ENCODE assay signal across 9 cellular contexts in the genomic region with DNA sequence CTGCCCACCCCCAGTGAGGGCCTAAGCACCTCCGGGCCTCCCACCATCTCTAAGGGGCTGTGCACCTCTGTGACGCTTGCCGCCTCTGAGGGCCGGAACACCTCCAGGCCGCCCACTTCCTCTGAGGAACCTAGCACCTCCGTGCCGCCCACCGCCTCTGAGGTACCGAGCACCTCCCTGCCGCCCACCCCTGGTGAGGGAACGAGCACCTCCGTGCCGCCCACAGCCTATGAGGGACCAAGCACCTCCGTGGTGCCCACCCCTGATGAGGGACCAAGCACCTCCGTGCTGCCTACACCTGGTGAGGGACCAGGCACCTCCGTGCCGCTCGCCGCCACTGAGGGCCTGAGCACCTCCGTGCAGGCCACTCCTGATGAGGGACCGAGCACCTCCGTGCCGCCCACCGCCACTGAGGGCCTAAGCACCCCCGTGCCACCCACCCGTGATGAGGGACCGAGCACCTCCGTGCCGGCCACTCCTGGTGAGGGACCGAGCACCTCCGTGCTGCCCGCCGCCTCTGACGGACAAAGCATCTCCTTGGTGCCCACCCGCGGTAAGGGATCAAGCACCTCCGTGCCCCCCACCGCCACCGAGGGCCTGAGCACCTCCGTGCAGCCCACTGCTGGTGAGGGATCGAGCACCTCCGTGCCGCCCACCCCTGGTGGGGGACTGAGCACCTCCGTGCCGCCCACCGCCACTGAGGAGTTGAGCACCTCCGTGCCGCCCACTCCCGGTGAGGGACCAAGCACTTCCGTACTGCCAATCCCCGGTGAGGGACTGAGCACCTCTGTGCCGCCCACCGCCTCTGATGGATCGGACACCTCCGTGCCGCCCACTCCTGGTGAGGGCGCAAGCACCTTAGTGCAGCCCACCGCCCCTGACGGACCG. TPM values are rescaled to one million over a fixed set of nuclear protein-coding genes. Genes with fewer than 3 reads are reported as not detected.
DNase-seq lines count a peak whose midpoint lies in the region; ATAC-seq, FAIRE-seq and TF ChIP-seq lines count a peak whose summit lies in the region.
"Had no signal": no experiment of that assay in that cellular context is flagged by ENCODE, and none has a peak within 500 bp of the region (broad histone marks: within the 10 kb centered on the region; RNA-seq: fewer than 3 reads in every experiment).

No MANE protein-coding gene starts in this region.

- H3K27ac ChIP-seq in fibroblast of lung (ENCODE audit: insufficient read depth, low read length) = no peak overlapping the region

- peak overlapping the region; percentile 67 for H2AFZ ChIP-seq in fibroblast of lung (ENCODE audit: low read length)

- no peaks in the 10 kb centered on the region for H3K36me3 ChIP-seq in fibroblast of lung (ENCODE audit: control insufficient read depth, insufficient read depth, low read length)

- peak; percentile 37 for ATAC-seq in HG03460 (IDR thresholded peaks at IDR 0.05; ENCODE audit: unreplicated experiment)

- peak; percentile 28 for DNase-seq in NCI-H748 (lab: John Stamatoyannopoulos, UW; ENCODE audit: unreplicated experiment)
- no peak for DNase-seq in NCI-H748 treated with DMSO at 0.1 percent for 48 hours (lab: John Stamatoyannopoulos, UW)
- DNase-seq in activated T-cell treated with anti-CD3 and anti-CD28 coated beads for 4 hours = peak; percentile 30
- no peak for DNase-seq in fibroblast of lung (ENCODE audit: low read depth in 2 of 2)
- peak; percentile 7 for DNase-seq in occipital lobe (lab: John Stamatoyannopoulos, UW)
- peak; percentile 20 for DNase-seq in urothelium cell line (ENCODE audit: low spot score)
- DNase-seq in NCI-H1694 (lab: John Stamatoyannopoulos, UW) = no peak

- H3K9ac ChIP-seq in fibroblast of lung (ENCODE audit: insufficient read depth, low read length) = peak overlapping the region; percentile 53

- H3K9me3 ChIP-seq in fibroblast of lung (ENCODE audit: control insufficient read depth, insufficient read depth, low read depth, low read length) = no peaks in the 10 kb centered on the region

- no peaks in the 10 kb centered on the region for H3K27me3 ChIP-seq in fibroblast of lung (ENCODE audit: control insufficient read depth, insufficient read depth, low read length)

- peak overlapping the region; percentile 53 to 65 (median 56) for H3K4me3 ChIP-seq in fibroblast of lung (replicated peaks in 1 of 4; ENCODE audit: control extremely low read depth in 1 of 4, insufficient read depth in 1 of 4, low read depth in 3 of 4, low read length in 4 of 4)

- H4K20me1 ChIP-seq in fibroblast of lung (ENCODE audit: control insufficient read depth, extremely low read depth, insufficient read depth, low read length) = no peaks in the 10 kb centered on the region

- no peak for TF ChIP-seq CTCF in fibroblast of lung (conservative IDR thresholded peaks at IDR 0.05 in 1 of 2, IDR thresholded peaks at IDR 0.05 in 1 of 2; ENCODE audit: low read depth in 1 of 2, low read length in 2 of 2)

- peak overlapping the region; percentile 66 for H3K4me2 ChIP-seq in fibroblast of lung (ENCODE audit: extremely low read depth, insufficient read depth, low read length)

- FAIRE-seq in urothelium cell line (lab: Jason Lieb, UNC) = no peak
- FAIRE-seq: islet of Langerhans had no signal

- no peaks in the 10 kb centered on the region for H3K4me1 ChIP-seq in fibroblast of lung (ENCODE audit: control insufficient read depth, extremely low read depth, insufficient read depth, low read length)

- no peaks in the 10 kb centered on the region for H3K79me2 ChIP-seq in fibroblast of lung (ENCODE audit: control insufficient read depth, insufficient read depth, low read length)

RNA-seq across cellular contexts. Expression of a gene that starts 1.0 kb away (rescaled TPM):
- total RNA-seq in fibroblast of lung (0.77 and 1.2 TPM in 2 replicates), occipital lobe (12.6 TPM)
- 0.38 and 0.52 TPM in 2 replicates for polyA plus RNA-seq in fibroblast of lung
- polyA plus RNA-seq in fibroblast of lung (2012) = 1.6 and 1.9 TPM in 2 replicates
- polyA minus RNA-seq in fibroblast of lung (ENCODE audit: low replicate concordance) = 0.59 and 0.70 TPM in 2 replicates

Comparison
In these comparisons a context has a peak if more than half of its experiments do, and no peak if none do; other contexts are left out.
1. DNase-seq: peak in NCI-H748 (single experiment), activated T-cell treated with anti-CD3 and anti-CD28 coated beads for 4 hours (single experiment), occipital lobe (single experiment) and urothelium cell line (single experiment); none in NCI-H748 treated with DMSO at 0.1 percent for 48 hours (single experiment), fibroblast of lung (0 of 2) and NCI-H1694 (single experiment).